8 cellular contexts compared by ENCODE assay signal in the genomic region with DNA sequence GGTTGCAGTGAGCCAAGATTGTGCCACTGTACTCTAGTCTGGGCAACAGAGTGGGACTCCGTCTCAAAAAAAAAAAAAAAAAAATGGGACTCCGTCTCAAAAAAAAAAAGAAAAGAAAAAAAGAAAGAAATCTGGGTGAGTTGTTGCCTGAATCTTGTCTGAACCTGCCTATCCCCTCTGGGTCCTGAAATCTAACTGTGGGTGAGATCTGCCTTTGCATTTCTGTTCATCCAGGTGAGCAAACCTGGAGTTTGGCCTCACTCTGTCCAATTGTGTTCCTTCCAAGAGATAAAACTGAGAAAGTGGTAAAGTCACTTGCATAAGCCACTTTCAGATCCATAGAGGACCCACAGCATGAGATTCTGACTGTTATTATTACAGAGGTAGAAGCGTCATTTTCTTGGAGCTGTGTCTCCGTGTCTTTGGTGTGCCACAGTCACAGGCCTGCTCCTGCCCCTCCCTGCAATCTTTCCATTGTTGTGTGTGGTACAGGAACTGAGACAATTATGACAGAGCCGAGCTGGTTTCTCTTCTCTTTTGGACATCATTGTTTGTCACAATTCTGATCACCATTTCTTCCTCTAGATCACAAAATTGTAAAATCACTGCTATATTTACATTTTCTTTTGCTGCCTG.
DNase-seq lines count a peak whose midpoint lies in the region; ATAC-seq and TF ChIP-seq lines count a peak whose summit lies in the region.

No MANE protein-coding gene starts in this region.

- H3K27ac Mint-ChIP-seq in T-helper 1 cell treated with Interleukin-12 subunit alpha and Interleukin-12 subunit beta and Interleukin-4 antibody, amounts not matched to agents 30 μg/mL and 1 μg/mL, for 36 hours: peak overlapping the region; percentile 67
- no peak overlapping the region for H3K27ac Mint-ChIP-seq in endothelial cell (ENCODE audit: unreplicated experiment)

- peak overlapping the region; percentile 8 for H3K4me3 Mint-ChIP-seq in T-helper 1 cell treated with Interleukin-12 subunit alpha and Interleukin-12 subunit beta and Interleukin-4 antibody, amounts not matched to agents 30 μg/mL and 1 μg/mL, for 36 hours
- H3K4me3 Mint-ChIP-seq in endothelial cell (ENCODE audit: unreplicated experiment): no peak overlapping the region

- peaks cover 6% of the 10 kb centered on the region for H3K36me3 Mint-ChIP-seq in T-helper 1 cell treated with Interleukin-12 subunit alpha and Interleukin-12 subunit beta and Interleukin-4 antibody, amounts not matched to agents 30 μg/mL and 1 μg/mL, for 36 hours (ENCODE audit: low read depth)
- H3K36me3 Mint-ChIP-seq in endothelial cell (ENCODE audit: low read depth, unreplicated experiment): no peaks in the 10 kb centered on the region

- peaks cover 20% of the 10 kb centered on the region for H3K4me1 Mint-ChIP-seq in T-helper 1 cell treated with Interleukin-12 subunit alpha and Interleukin-12 subunit beta and Interleukin-4 antibody, amounts not matched to agents 30 μg/mL and 1 μg/mL, for 36 hours (ENCODE audit: low read depth)
- H3K4me1 Mint-ChIP-seq in endothelial cell (ENCODE audit: unreplicated experiment): peaks cover 23% of the 10 kb centered on the region

- H3K27me3 Mint-ChIP-seq in T-helper 1 cell treated with Interleukin-12 subunit alpha and Interleukin-12 subunit beta and Interleukin-4 antibody, amounts not matched to agents 30 μg/mL and 1 μg/mL, for 36 hours (ENCODE audit: low read depth): no peaks in the 10 kb centered on the region
- H3K27me3 Mint-ChIP-seq in endothelial cell (ENCODE audit: unreplicated experiment): no peaks in the 10 kb centered on the region

- no peak for TF ChIP-seq CTCF in endothelial cell (IDR thresholded peaks at IDR 0.05; ENCODE audit: unreplicated experiment)

- ATAC-seq in GM18873 (IDR thresholded peaks at IDR 0.05; ENCODE audit: low FRiP score, unreplicated experiment) (peak; percentile 55), HG02870 (IDR thresholded peaks at IDR 0.05; ENCODE audit: unreplicated experiment) (peak; percentile 96)

- H3K9me3 Mint-ChIP-seq in T-helper 1 cell treated with Interleukin-12 subunit alpha and Interleukin-12 subunit beta and Interleukin-4 antibody, amounts not matched to agents 30 μg/mL and 1 μg/mL, for 36 hours: no peaks in the 10 kb centered on the region
- no peaks in the 10 kb centered on the region for H3K9me3 Mint-ChIP-seq in endothelial cell (ENCODE audit: unreplicated experiment)

- DNase-seq in globus pallidus (ENCODE audit: low spot score): peak; percentile 66
- peak; percentile 38 to 54 for DNase-seq in stimulated activated CD4-positive, alpha-beta T cell treated with anti-CD3 and anti-CD28 coated beads, Interleukin-2, amount 100 ng/mL, for 24 hours
- no peak for DNase-seq in NCI-H2196 treated with DMSO at 0.1 percent for 48 hours (lab: John Stamatoyannopoulos, UW; ENCODE audit: unreplicated experiment)
- no peak for DNase-seq in endothelial cell (ENCODE audit: low spot score)
- DNase-seq in DMS153 (lab: John Stamatoyannopoulos, UW): no peak

Comparison
In these comparisons a context has a peak if more than half of its experiments do, and no peak if none do; other contexts are left out.
1. DNase-seq: peak in globus pallidus (single experiment) and stimulated activated CD4-positive, alpha-beta T cell treated with anti-CD3 and anti-CD28 coated beads, Interleukin-2, amount 100 ng/mL, for 24 hours (2 of 2); none in NCI-H2196 treated with DMSO at 0.1 percent for 48 hours (single experiment), endothelial cell (single experiment) and DMS153 (single experiment).